Comparison of ENCODE assay signal across 13 cellular contexts in genomic region chr14:50095895-50096294, GRCh38. TPM values are rescaled to one million over a fixed set of nuclear protein-coding genes. Genes with fewer than 3 reads are reported as not detected.
DNase-seq lines count a peak whose midpoint lies in the region; ATAC-seq and TF ChIP-seq lines count a peak whose summit lies in the region.
"Had no signal": no experiment of that assay in that cellular context is flagged by ENCODE, and none has a peak within 500 bp of the region (broad histone marks: within the 10 kb centered on the region; RNA-seq: fewer than 3 reads in every experiment).

No MANE protein-coding gene starts in this region.

- H3K27ac Mint-ChIP-seq in activated T-helper 1 cell treated with anti-CD3 and anti-CD28 coated beads, Interleukin-12 subunit alpha, Interleukin-12 subunit beta, Interleukin-2, Interleukin-4 antibody, amounts not matched to agents 30 ng/mL and 10 ng/mL and 1 ng/mL, durations not matched to agents 14 hours and 24 hours and 36 hours, result peak overlapping the region; percentile 46

- no peak overlapping the region for H3K4me2 ChIP-seq in Loucy (ENCODE audit: low read depth, low read length, poor library complexity, severe bottlenecking)
- no peak overlapping the region for H3K4me2 ChIP-seq in PC-9

- POLR2A ChIA-PET in PC-9 (lab: Charles Lee; ENCODE audit: unreplicated experiment), result no interaction called here

- peaks cover 27% of the 10 kb centered on the region for H3K36me3 Mint-ChIP-seq in activated T-helper 1 cell treated with anti-CD3 and anti-CD28 coated beads, Interleukin-12 subunit alpha, Interleukin-12 subunit beta, Interleukin-2, Interleukin-4 antibody, amounts not matched to agents 30 ng/mL and 10 ng/mL and 1 ng/mL, durations not matched to agents 14 hours and 24 hours and 36 hours (ENCODE audit: low read depth)

- DNase-seq in SIG-M5 treated with dmso at 0.1 percent for 504 hours (lab: John Stamatoyannopoulos, UW; ENCODE audit: unreplicated experiment) (peak; percentile 14), SIG-M5 (lab: John Stamatoyannopoulos, UW) (no peak), spleen (no peak), PC-9 (no peak), NCI-H2107 (lab: John Stamatoyannopoulos, UW) (no peak)
- no peak for DNase-seq in activated T-helper 1 cell treated with anti-CD3 and anti-CD28 coated beads, Interleukin-12 subunit alpha, Interleukin-12 subunit beta, Interleukin-2, Interleukin-4 antibody, amounts not matched to agents 30 ng/mL and 10 ng/mL and 1 ng/mL, durations not matched to agents 14 hours and 24 hours and 36 hours (ENCODE audit: low spot score)
- DNase-seq: Caco-2, lower lobe of right lung, NCI-H1436 treated with DMSO at 0.1 percent for 48 hours, NCI-H524 had no signal

- no peak for ATAC-seq in HG02642 (IDR thresholded peaks at IDR 0.05; ENCODE audit: poor library complexity, unreplicated experiment)
- ATAC-seq: lower lobe of right lung had no signal

- CTCF ChIA-PET in PC-9 (lab: Charles Lee), result no interaction called here

- TF ChIP-seq POLR2A in spleen (IDR thresholded peaks at IDR 0.05), result no peak

- peaks cover 3% of the 10 kb centered on the region for H3K27me3 Mint-ChIP-seq in activated T-helper 1 cell treated with anti-CD3 and anti-CD28 coated beads, Interleukin-12 subunit alpha, Interleukin-12 subunit beta, Interleukin-2, Interleukin-4 antibody, amounts not matched to agents 30 ng/mL and 10 ng/mL and 1 ng/mL, durations not matched to agents 14 hours and 24 hours and 36 hours (ENCODE audit: insufficient read depth)

- H3K27me3 ChIP-seq in Loucy (ENCODE audit: insufficient read depth, low read length, poor library complexity, severe bottlenecking) (no peaks in the 10 kb centered on the region), spleen (replicated peaks in 1 of 7) (no peaks in the 10 kb centered on the region), PC-9 (ENCODE audit: insufficient read depth, low read depth) (no peaks in the 10 kb centered on the region)

- H3K4me1 ChIP-seq in Loucy (ENCODE audit: insufficient read depth, low read length, poor library complexity, severe bottlenecking), result no peaks in the 10 kb centered on the region
- H3K4me1 ChIP-seq in spleen, result peaks cover 12 to 75% (median 33%) of the 10 kb centered on the region in 6 donors
- H3K4me1 ChIP-seq in PC-9 (replicated peaks; ENCODE audit: insufficient read depth), result peaks cover 16% of the 10 kb centered on the region
- H3K4me1 ChIP-seq: lower lobe of right lung had no signal

- H3K4me3 ChIP-seq in Loucy (ENCODE audit: low read length, poor library complexity, severe bottlenecking) (no peak overlapping the region), spleen (peak overlapping the region in 1 of 8 donors; percentile 32), PC-9 (no peak overlapping the region)
- H3K4me3 ChIP-seq: lower lobe of right lung had no signal

- no peaks in the 10 kb centered on the region for H4K20me1 ChIP-seq in Loucy (ENCODE audit: insufficient read depth, low read length, poor library complexity, severe bottlenecking)
- H4K20me1 ChIP-seq in PC-9 (ENCODE audit: insufficient read depth), result no peaks in the 10 kb centered on the region

- peaks cover 59% of the 10 kb centered on the region for H3K4me1 Mint-ChIP-seq in activated T-helper 1 cell treated with anti-CD3 and anti-CD28 coated beads, Interleukin-12 subunit alpha, Interleukin-12 subunit beta, Interleukin-2, Interleukin-4 antibody, amounts not matched to agents 30 ng/mL and 10 ng/mL and 1 ng/mL, durations not matched to agents 14 hours and 24 hours and 36 hours (ENCODE audit: low read depth)

- H3K9me2 ChIP-seq in Loucy (replicated peaks; ENCODE audit: low read depth, low read length) (no peaks in the 10 kb centered on the region), PC-9 (ENCODE audit: insufficient read depth) (no peaks in the 10 kb centered on the region)

- H3K27ac ChIP-seq in spleen, result peak overlapping the region; percentile 52 to 89 (median 79)
- no peak overlapping the region for H3K27ac ChIP-seq in PC-9
- H3K27ac ChIP-seq: 22Rv1, lower lobe of right lung had no signal

- H3K4me3 Mint-ChIP-seq in activated T-helper 1 cell treated with anti-CD3 and anti-CD28 coated beads, Interleukin-12 subunit alpha, Interleukin-12 subunit beta, Interleukin-2, Interleukin-4 antibody, amounts not matched to agents 30 ng/mL and 10 ng/mL and 1 ng/mL, durations not matched to agents 14 hours and 24 hours and 36 hours, result peak overlapping the region; percentile 31

- H3K36me3 ChIP-seq in Loucy (ENCODE audit: insufficient read depth, low read length), result no peaks in the 10 kb centered on the region
- peaks cover 0 to 30% (median 0%) of the 10 kb centered on the region in 6 donors for H3K36me3 ChIP-seq in spleen
- no peaks in the 10 kb centered on the region for H3K36me3 ChIP-seq in PC-9 (ENCODE audit: low read depth)
- H3K36me3 ChIP-seq: lower lobe of right lung had no signal

- no peak overlapping the region for H3K9ac ChIP-seq in Loucy (ENCODE audit: low read depth, low read length, poor library complexity, severe bottlenecking)

- H3K9me3 Mint-ChIP-seq in activated T-helper 1 cell treated with anti-CD3 and anti-CD28 coated beads, Interleukin-12 subunit alpha, Interleukin-12 subunit beta, Interleukin-2, Interleukin-4 antibody, amounts not matched to agents 30 ng/mL and 10 ng/mL and 1 ng/mL, durations not matched to agents 14 hours and 24 hours and 36 hours, result no peaks in the 10 kb centered on the region

- no peaks in the 10 kb centered on the region for H3K9me3 ChIP-seq in Loucy (ENCODE audit: insufficient read depth, low read depth, low read length)
- H3K9me3 ChIP-seq in spleen, result no peaks in the 10 kb centered on the region
- H3K9me3 ChIP-seq in PC-9 (ENCODE audit: insufficient read depth, low read depth), result no peaks in the 10 kb centered on the region
- H3K9me3 ChIP-seq: Caco-2, lower lobe of right lung had no signal

- intact Hi-C loops in activated T-helper 1 cell treated with anti-CD3 and anti-CD28 coated beads, Interleukin-12 subunit alpha, Interleukin-12 subunit beta, Interleukin-2, Interleukin-4 antibody, amounts not matched to agents 30 ng/mL and 10 ng/mL and 1 ng/mL, durations not matched to agents 14 hours and 24 hours and 36 hours (cut with micrococcal nuclease), result loop anchor here (1.0 kb wide), 2 partner anchors 9 to 13 kb away; no protein-coding TSS in a partner anchor
- intact Hi-C loops in spleen (cut with DNase I; ENCODE audit: low total_unique reads), result loop anchor here (10.0 kb wide), 1 partner anchor 51 kb away; no protein-coding TSS in a partner anchor
- intact Hi-C loops in PC-9 (cut with micrococcal nuclease; ENCODE audit: unreplicated experiment), result no loop called here

- H3F3A ChIP-seq in Loucy (ENCODE audit: low read depth), result no peaks in the 10 kb centered on the region
- peaks cover 16% of the 10 kb centered on the region; the same call in 1 of the 2 replicates for H3F3A ChIP-seq in PC-9 (ENCODE audit: insufficient read depth, low read depth)

- TF ChIP-seq CTCF in Loucy (conservative IDR thresholded peaks at IDR 0.05; ENCODE audit: low read length), result no peak
- no peak for TF ChIP-seq CTCF in spleen (IDR thresholded peaks at IDR 0.05 in 8 of 11, conservative IDR thresholded peaks at IDR 0.05 in 3 of 11)
- no peak for TF ChIP-seq CTCF in PC-9 (conservative IDR thresholded peaks at IDR 0.05)

- H2AFZ ChIP-seq in Loucy (ENCODE audit: low read length), result peak overlapping the region; percentile 4; the same call in 1 of the 2 replicates
- no peak overlapping the region for H2AFZ ChIP-seq in PC-9

- 17 to 38% (median 23%) methylated on average over 1 of the region's 1 CpG for WGBS in spleen, 5 donors

- H3K79me2 ChIP-seq in Loucy (ENCODE audit: insufficient read depth, low read length) (no peaks in the 10 kb centered on the region), PC-9 (ENCODE audit: low read depth) (no peaks in the 10 kb centered on the region)

- BruUV-seq in PC-9 (replicated peaks; lab: Mats Ljungman, UMichigan), result no TSS peak

RNA-seq across cellular contexts. Expression of gene VCPKMT, which starts 20.5 kb away (rescaled TPM):
- 12.3 and 15.2 TPM in 2 replicates for total RNA-seq in activated T-helper 1 cell treated with anti-CD3 and anti-CD28 coated beads, Interleukin-12 subunit alpha, Interleukin-12 subunit beta, Interleukin-2, Interleukin-4 antibody, amounts not matched to agents 30 ng/mL and 10 ng/mL and 1 ng/mL, durations not matched to agents 14 hours and 24 hours and 36 hours
- 10 to 100 TPM in 6 of 7 donors, 1 to 10 TPM in 1; 9.2 to 16.8 (median 11.8) TPM for total RNA-seq in spleen
- 10 to 100 TPM; 15.9 to 28.8 (median 21.8) TPM for polyA plus RNA-seq in spleen
- total RNA-seq in PC-9 (2021), result 6.5 and 9.4 TPM in 2 replicates
